Comparison of ENCODE assay signal across 9 cellular contexts in the genomic region with DNA sequence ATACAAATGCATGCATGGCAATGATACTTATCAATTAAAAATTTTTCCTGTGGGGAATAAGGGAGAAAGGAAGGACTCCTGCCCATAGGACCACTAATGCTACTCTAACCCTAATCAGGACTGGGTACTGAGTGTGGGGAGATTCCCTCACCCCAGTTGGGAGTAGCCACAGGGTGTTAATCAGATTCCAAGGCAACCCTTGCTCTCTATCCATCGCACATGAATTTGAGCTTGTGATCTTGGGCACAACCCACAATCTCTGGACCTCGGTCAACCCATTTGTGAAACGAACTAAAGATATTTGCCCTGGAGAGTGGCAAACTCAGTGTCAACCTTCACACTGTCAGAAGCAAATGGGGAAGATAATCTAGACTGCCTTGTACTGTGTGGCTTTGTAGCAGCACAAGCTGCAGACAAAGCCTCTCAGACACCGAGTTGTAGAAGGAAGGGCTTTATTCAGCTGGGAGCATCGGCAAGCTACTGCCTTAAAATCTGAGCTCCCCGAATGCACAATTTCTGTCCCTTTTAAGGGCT.
DNase-seq lines count a peak whose midpoint lies in the region; ATAC-seq, FAIRE-seq and TF ChIP-seq lines count a peak whose summit lies in the region.
"Had no signal": no experiment of that assay in that cellular context is flagged by ENCODE, and none has a peak within 500 bp of the region (broad histone marks: within the 10 kb centered on the region; RNA-seq: fewer than 3 reads in every experiment).

No MANE protein-coding gene starts in this region.

- 0 out of 2 replicates have a peak overlapping the region, but pooled peaks have one; percentile 30 for H2AFZ ChIP-seq in OCI-LY1 (ENCODE audit: low read length)

- no peak for FAIRE-seq in A549 (lab: Jason Lieb, UNC)

- H3K27ac ChIP-seq in A549 = peak overlapping the region; percentile 55 to 66; a peak in 5 of 6 replicates
- peak overlapping the region; percentile 91 for H3K27ac ChIP-seq in OCI-LY1 (ENCODE audit: low read depth, low read length, poor library complexity, severe bottlenecking)

- CTCF ChIA-PET in A549 (lab: Yijun Ruan, JAX) = interaction anchor here (1.4 kb wide), 1 partner anchor 30 kb away, joined by 3 read pairs; no protein-coding TSS in a partner anchor

- ATAC-seq in A549 (no peak), GM19395 (IDR thresholded peaks at IDR 0.05; ENCODE audit: unreplicated experiment) (peak; percentile 28)

- WGBS in A549 (ENCODE audit: missing lambda C conversion rate) = 77% methylated on average over 6 of the region's 6 CpGs

- TF ChIP-seq RAD21 in A549 (conservative IDR thresholded peaks at IDR 0.05 in 1 of 2, IDR thresholded peaks at IDR 0.05 in 1 of 2) = no peak

- no peaks in the 10 kb centered on the region for H3F3A ChIP-seq in OCI-LY1 (ENCODE audit: insufficient read depth, low read length)

- H3K27me3 ChIP-seq in OCI-LY1 (ENCODE audit: insufficient read depth, low read length) = no peaks in the 10 kb centered on the region

- peaks cover 4% of the 10 kb centered on the region; the same call in 1 of the 3 replicates for H3K9me3 ChIP-seq in A549
- H3K9me3 ChIP-seq in OCI-LY1 (ENCODE audit: low read length) = peaks cover 10% of the 10 kb centered on the region; the same call in 1 of the 2 replicates

- H3K9ac ChIP-seq in OCI-LY1 (ENCODE audit: low read length) = peak overlapping the region; percentile 49

- no peaks in the 10 kb centered on the region for H3K9me2 ChIP-seq in OCI-LY1 (ENCODE audit: low read depth, low read length)

- TF ChIP-seq EP300 in A549 (IDR thresholded peaks at IDR 0.05) = no peak

- POLR2A ChIA-PET in A549 (lab: Yijun Ruan, JAX) = no interaction called here

- peak overlapping the region; percentile 52; the same call in 1 of the 3 replicates for H3K4me2 ChIP-seq in A549
- peak overlapping the region; percentile 8; the same call in 1 of the 2 replicates for H3K4me2 ChIP-seq in OCI-LY1 (ENCODE audit: low read length)

- H3K36me3 ChIP-seq in OCI-LY1 (ENCODE audit: insufficient read depth, low read length) = no peaks in the 10 kb centered on the region

- H3K79me2 ChIP-seq in OCI-LY1 (ENCODE audit: insufficient read depth, low read length) = no peaks in the 10 kb centered on the region

- H4K20me1 ChIP-seq in OCI-LY1 (ENCODE audit: insufficient read depth, low read length) = no peaks in the 10 kb centered on the region

- TF ChIP-seq CTCF in A549 (IDR thresholded peaks at IDR 0.05) (no peak), OCI-LY1 (IDR thresholded peaks at IDR 0.05; ENCODE audit: low read length) (no peak)

- no peak for TF ChIP-seq POLR2A in A549 (IDR thresholded peaks at IDR 0.05; ENCODE audit: low read length)

- no peak overlapping the region for H3K4me3 ChIP-seq in A549
- no peak overlapping the region for H3K4me3 ChIP-seq in OCI-LY1 (ENCODE audit: low read depth, low read length, poor library complexity, severe bottlenecking)

- DNase-seq in A549 (ENCODE audit: low read depth in 1 of 2, low spot score in 1 of 2) = no peak
- DNase-seq in kidney tubule cell (ENCODE audit: low spot score) = peak; percentile 14
- no peak for DNase-seq in NCI-H128 (lab: John Stamatoyannopoulos, UW; ENCODE audit: unreplicated experiment)
- DNase-seq in stimulated activated CD4-positive, alpha-beta T cell treated with anti-CD3 and anti-CD28 coated beads, Interleukin-12 subunit alpha, Interleukin-12 subunit beta, amount 100 ng/mL, for 4 hours = no peak
- no peak for DNase-seq in DMS153 treated with DMSO at 0.1 percent for 48 hours (lab: John Stamatoyannopoulos, UW; ENCODE audit: unreplicated experiment)
- DNase-seq in SW 1271 (lab: John Stamatoyannopoulos, UW) = no peak
- DNase-seq: activated CD4-positive, alpha-beta T cell treated with anti-CD3 and anti-CD28 coated beads, Interleukin-2, amount 50 U/mL, for 48 hours had no signal

- peaks cover 10% of the 10 kb centered on the region; the same call in 2 of the 3 replicates for H3K4me1 ChIP-seq in A549
- H3K4me1 ChIP-seq in OCI-LY1 (ENCODE audit: insufficient read depth, low read length, severe bottlenecking) = peaks cover 33% of the 10 kb centered on the region

TF ChIP-seq in A549, 52 proteins besides CTCF, POLR2A, EP300 and RAD21:
- TF ChIP-seq MAFK (IDR thresholded peaks at IDR 0.05; ENCODE audit: partially characterized antibody) (no peak), CHD4 (IDR thresholded peaks at IDR 0.05; ENCODE audit: borderline replicate concordance) (no peak), PHF8 (IDR thresholded peaks at IDR 0.05; ENCODE audit: borderline replicate concordance, low read depth) (no peak), TFCP2L1 (CRISPR knock-in tag; IDR thresholded peaks at IDR 0.05) (no peak), NPAS2 (CRISPR knock-in tag; IDR thresholded peaks at IDR 0.05; ENCODE audit: borderline replicate concordance) (no peak), ZSCAN20 (CRISPR knock-in tag; IDR thresholded peaks at IDR 0.05) (no peak), SREBF2 (IDR thresholded peaks at IDR 0.05) (no peak), HEYL (CRISPR knock-in tag; IDR thresholded peaks at IDR 0.05) (no peak), ZFP36 (IDR thresholded peaks at IDR 0.05; ENCODE audit: borderline replicate concordance, partially characterized antibody) (no peak), CBX8 (IDR thresholded peaks at IDR 0.05) (no peak), KDM1A (IDR thresholded peaks at IDR 0.05; ENCODE audit: low read depth) (no peak), NR3C1 (IDR thresholded peaks at IDR 0.05) (no peak)
- TF ChIP-seq, protein P1, sequence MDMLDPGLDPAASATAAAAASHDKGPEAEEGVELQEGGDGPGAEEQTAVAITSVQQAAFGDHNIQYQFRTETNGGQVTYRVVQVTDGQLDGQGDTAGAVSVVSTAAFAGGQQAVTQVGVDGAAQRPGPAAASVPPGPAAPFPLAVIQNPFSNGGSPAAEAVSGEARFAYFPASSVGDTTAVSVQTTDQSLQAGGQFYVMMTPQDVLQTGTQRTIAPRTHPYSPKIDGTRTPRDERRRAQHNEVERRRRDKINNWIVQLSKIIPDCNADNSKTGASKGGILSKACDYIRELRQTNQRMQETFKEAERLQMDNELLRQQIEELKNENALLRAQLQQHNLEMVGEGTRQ (IDR thresholded peaks at IDR 0.05) = no peak
